In the genomic region with DNA sequence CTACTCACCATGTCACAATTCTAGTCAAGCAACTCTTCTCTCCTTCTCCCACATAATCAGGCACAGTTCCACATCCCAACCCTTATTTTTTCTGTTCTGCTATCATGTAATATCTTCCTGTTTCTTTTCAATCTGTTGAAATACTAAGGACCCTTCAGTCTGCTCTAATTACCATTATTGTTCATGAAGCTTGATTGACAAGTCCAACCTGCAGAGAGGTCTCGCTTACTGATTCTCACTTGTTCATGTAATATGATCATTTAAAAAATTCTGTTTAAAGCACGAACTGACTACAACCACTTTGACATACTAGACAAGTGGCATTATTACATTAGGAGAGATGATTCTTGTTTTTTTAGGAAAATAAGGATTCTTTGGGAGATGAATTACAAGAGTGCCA, we compare ENCODE assay signal across 3 cellular contexts.
"Had no signal": no experiment of that assay in that cellular context is flagged by ENCODE, and none has a peak within 500 bp of the region (broad histone marks: within the 10 kb centered on the region; RNA-seq: fewer than 3 reads in every experiment).

No MANE protein-coding gene starts in this region.

- H3K4me3 ChIP-seq: GM12878 had no signal

- DNase-seq: GDM1, GF-D8 had no signal

- ATAC-seq: GM12878 had no signal
